2 cellular contexts compared by ENCODE assay signal in genomic region chr10:30630571-30630970, GRCh38.
A peak's percentile ranks its signal among the peaks of the same experiment; 100 is the strongest.
TF ChIP-seq lines count a peak whose summit lies in the region.

No MANE protein-coding gene starts in this region.

TF ChIP-seq in IMR-90, 13 proteins besides CTCF, POLR2A, EP300 and RAD21:
- TF ChIP-seq MXI1 (IDR thresholded peaks at IDR 0.05; ENCODE audit: borderline replicate concordance, low read depth, low read length) = no peak
- TF ChIP-seq FOS (IDR thresholded peaks at IDR 0.05; ENCODE audit: low read depth, low read length) = no peak
- TF ChIP-seq, protein P1, sequence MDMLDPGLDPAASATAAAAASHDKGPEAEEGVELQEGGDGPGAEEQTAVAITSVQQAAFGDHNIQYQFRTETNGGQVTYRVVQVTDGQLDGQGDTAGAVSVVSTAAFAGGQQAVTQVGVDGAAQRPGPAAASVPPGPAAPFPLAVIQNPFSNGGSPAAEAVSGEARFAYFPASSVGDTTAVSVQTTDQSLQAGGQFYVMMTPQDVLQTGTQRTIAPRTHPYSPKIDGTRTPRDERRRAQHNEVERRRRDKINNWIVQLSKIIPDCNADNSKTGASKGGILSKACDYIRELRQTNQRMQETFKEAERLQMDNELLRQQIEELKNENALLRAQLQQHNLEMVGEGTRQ (IDR thresholded peaks at IDR 0.05; ENCODE audit: low read depth, low read length) = peak; percentile 50; the same call in 1 of the 2 replicates
- peak; percentile 95 for TF ChIP-seq CEBPB (IDR thresholded peaks at IDR 0.05; ENCODE audit: low read depth, low read length)

TF ChIP-seq in SK-N-SH treated with all-trans-retinoic acid at 6 μM for 48 hours, 23 proteins besides CTCF, POLR2A, EP300 and RAD21:
- TF ChIP-seq, protein P2, sequence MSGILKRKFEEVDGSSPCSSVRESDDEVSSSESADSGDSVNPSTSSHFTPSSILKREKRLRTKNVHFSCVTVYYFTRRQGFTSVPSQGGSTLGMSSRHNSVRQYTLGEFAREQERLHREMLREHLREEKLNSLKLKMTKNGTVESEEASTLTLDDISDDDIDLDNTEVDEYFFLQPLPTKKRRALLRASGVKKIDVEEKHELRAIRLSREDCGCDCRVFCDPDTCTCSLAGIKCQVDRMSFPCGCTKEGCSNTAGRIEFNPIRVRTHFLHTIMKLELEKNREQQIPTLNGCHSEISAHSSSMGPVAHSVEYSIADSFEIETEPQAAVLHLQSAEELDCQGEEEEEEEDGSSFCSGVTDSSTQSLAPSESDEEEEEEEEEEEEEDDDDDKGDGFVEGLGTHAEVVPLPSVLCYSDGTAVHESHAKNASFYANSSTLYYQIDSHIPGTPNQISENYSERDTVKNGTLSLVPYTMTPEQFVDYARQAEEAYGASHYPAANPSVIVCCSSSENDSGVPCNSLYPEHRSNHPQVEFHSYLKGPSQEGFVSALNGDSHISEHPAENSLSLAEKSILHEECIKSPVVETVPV (CRISPR knock-in tag; IDR thresholded peaks at IDR 0.05) = no peak
- no peak for TF ChIP-seq ZFP30 (CRISPR knock-in tag; IDR thresholded peaks at IDR 0.05)
- no peak for TF ChIP-seq CSDC2 (CRISPR knock-in tag; IDR thresholded peaks at IDR 0.05)
- TF ChIP-seq OSR1 (CRISPR knock-in tag; IDR thresholded peaks at IDR 0.05) = no peak
- TF ChIP-seq TSHZ2 (CRISPR knock-in tag; IDR thresholded peaks at IDR 0.05) = no peak
- no peak for TF ChIP-seq ISL1 (CRISPR knock-in tag; IDR thresholded peaks at IDR 0.05)
- TF ChIP-seq BACH2 (CRISPR knock-in tag; IDR thresholded peaks at IDR 0.05; ENCODE audit: borderline replicate concordance) = no peak
- TF ChIP-seq GLIS3 (CRISPR knock-in tag; IDR thresholded peaks at IDR 0.05) = no peak
- TF ChIP-seq ZNF70 (CRISPR knock-in tag; IDR thresholded peaks at IDR 0.05) = no peak
- no peak for TF ChIP-seq RARB (CRISPR knock-in tag; IDR thresholded peaks at IDR 0.05)
- TF ChIP-seq TOX (CRISPR knock-in tag; IDR thresholded peaks at IDR 0.05; ENCODE audit: borderline replicate concordance) = no peak
- TF ChIP-seq TCF4 (CRISPR knock-in tag; IDR thresholded peaks at IDR 0.05; ENCODE audit: borderline replicate concordance) = no peak
